8 cellular contexts compared by ENCODE assay signal in the genomic region with DNA sequence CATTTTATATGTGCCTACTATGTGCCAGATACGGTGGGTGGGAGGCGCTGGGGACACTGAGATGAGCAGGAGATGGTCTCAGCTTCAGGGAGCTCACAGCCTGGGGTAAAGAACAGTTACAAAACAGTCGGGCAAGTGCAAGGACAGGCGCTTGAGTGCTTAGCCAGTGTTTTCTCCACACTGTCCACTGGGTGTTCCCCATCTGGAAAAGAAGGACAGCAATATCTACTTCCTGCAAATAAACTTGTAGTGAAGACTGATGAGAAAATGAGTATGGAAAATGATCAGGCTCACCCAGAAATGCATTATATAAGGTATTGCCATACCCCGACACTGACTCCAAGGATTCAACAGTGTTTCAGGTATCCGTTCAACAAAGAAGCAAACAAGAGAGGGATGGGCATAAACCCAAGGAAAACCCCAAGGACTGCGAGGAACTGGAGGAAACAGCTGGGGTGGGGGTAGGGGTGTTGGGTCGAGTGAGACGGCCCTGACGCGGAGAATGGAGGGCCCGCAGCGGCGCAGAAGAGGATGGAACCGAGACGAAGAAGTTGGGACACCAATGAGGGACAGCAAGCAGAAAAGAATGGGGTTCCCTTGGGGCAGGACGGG. TPM values are rescaled to one million over a fixed set of nuclear protein-coding genes. Genes with fewer than 3 reads are reported as not detected.
DNase-seq lines count a peak whose midpoint lies in the region; ATAC-seq, FAIRE-seq and TF ChIP-seq lines count a peak whose summit lies in the region.

No MANE protein-coding gene starts in this region.

- BruUV-seq in endothelial cell of umbilical vein (replicated peaks; lab: Mats Ljungman, UMichigan), result TSS peak; percentile 14

- no peaks in the 10 kb centered on the region for H3K9me1 ChIP-seq in endothelial cell of umbilical vein (replicated peaks; ENCODE audit: control insufficient read depth, extremely low read depth, insufficient read depth, low read length)

- peaks cover 7% of the 10 kb centered on the region for H3K79me2 ChIP-seq in endothelial cell of umbilical vein (ENCODE audit: control insufficient read depth, insufficient read depth, low read length)

- CTCF ChIA-PET in RWPE1 (lab: Yijun Ruan, JAX), result interaction anchor here (0.6 kb wide), 2 partner anchors 11 to 245 kb away, joined by 3 read pairs; no protein-coding TSS in a partner anchor
- CTCF ChIA-PET in endothelial cell of umbilical vein (lab: Charles Lee), result interaction anchor here (0.6 kb wide), 1 partner anchor 118 kb away, joined by 3 read pairs; no protein-coding TSS in a partner anchor

- FAIRE-seq in endothelial cell of umbilical vein (lab: Jason Lieb, UNC), result peak; percentile 79

- ATAC-seq in mucosa of descending colon (peak; percentile 64), GM18858 (IDR thresholded peaks at IDR 0.05; ENCODE audit: unreplicated experiment) (no peak), HG02884 (IDR thresholded peaks at IDR 0.05; ENCODE audit: unreplicated experiment) (no peak)

- H3K4me1 ChIP-seq in endothelial cell of umbilical vein (ENCODE audit: control insufficient read depth, extremely low read depth, insufficient read depth, low read length) (no peaks in the 10 kb centered on the region), mucosa of descending colon (ENCODE audit: low read depth) (no peaks in the 10 kb centered on the region), vagina (peaks cover 35% of the 10 kb centered on the region)

- peaks cover 6 to 7% of the 10 kb centered on the region in 2 experiments for H3K27me3 ChIP-seq in endothelial cell of umbilical vein (ENCODE audit: control insufficient read depth in 2 of 2, insufficient read depth in 2 of 2, low read length in 2 of 2)
- no peaks in the 10 kb centered on the region for H3K27me3 ChIP-seq in vagina

- peak overlapping the region; percentile 14 for H2AFZ ChIP-seq in endothelial cell of umbilical vein (ENCODE audit: low read depth, low read length)

- POLR2A ChIA-PET in RWPE1 (lab: Yijun Ruan, JAX; ENCODE audit: low non-redundant PET), result no interaction called here
- POLR2A ChIA-PET in endothelial cell of umbilical vein (lab: Charles Lee), result no interaction called here

- dilution Hi-C loops in endothelial cell of umbilical vein (cut with MboI; ENCODE audit: extremely low pct_ligation_motif_present, low sequenced_read_pairs), result no loop called here

- TF ChIP-seq CTCF in GM12864 (IDR thresholded peaks at IDR 0.05; ENCODE audit: low read depth, low read length, missing control alignments) (no peak), RWPE1 (conservative IDR thresholded peaks at IDR 0.05; ENCODE audit: low read depth) (no peak; the same call in 1 of the 2 replicates), endothelial cell of umbilical vein (IDR thresholded peaks at IDR 0.05; ENCODE audit: extremely low read depth in 1 of 2, insufficient read depth in 1 of 2, low read depth in 1 of 2, low read length in 2 of 2) (peak in 1 of 2 donors; percentile 7), mucosa of descending colon (IDR thresholded peaks at IDR 0.05) (no peak), vagina (IDR thresholded peaks at IDR 0.05) (no peak)

- H4K20me1 ChIP-seq in endothelial cell of umbilical vein (replicated peaks; ENCODE audit: control insufficient read depth, extremely low read depth, insufficient read depth, low read length), result no peaks in the 10 kb centered on the region

- H3K36me3 ChIP-seq in endothelial cell of umbilical vein (ENCODE audit: control insufficient read depth in 2 of 2, extremely low read depth in 1 of 2, insufficient read depth in 2 of 2, low read length in 2 of 2) (no peaks in the 10 kb centered on the region), mucosa of descending colon (ENCODE audit: low read depth) (no peaks in the 10 kb centered on the region), vagina (no peaks in the 10 kb centered on the region)

- TF ChIP-seq POLR2A in endothelial cell of umbilical vein (IDR thresholded peaks at IDR 0.05; ENCODE audit: low read depth, low read length) (no peak), vagina (IDR thresholded peaks at IDR 0.05) (no peak)

- H3K9me3 ChIP-seq in endothelial cell of umbilical vein (replicated peaks; ENCODE audit: control insufficient read depth, insufficient read depth, low read length) (no peaks in the 10 kb centered on the region), mucosa of descending colon (no peaks in the 10 kb centered on the region), vagina (no peaks in the 10 kb centered on the region)

- DNase-seq in A172 (ENCODE audit: low spot score), result peak; percentile 39
- no peak for DNase-seq in GM12864 (ENCODE audit: low read depth)
- peak; percentile 5 for DNase-seq in RWPE1 (ENCODE audit: low spot score)
- DNase-seq in endothelial cell of umbilical vein (ENCODE audit: low read depth, low spot score), result peak; percentile 58
- peak in 1 of 3 donors; percentile 15 for DNase-seq in mucosa of descending colon
- DNase-seq in vagina (ENCODE audit: extremely low spot score in 2 of 2), result no peak

- H3K4me3 ChIP-seq in GM12864 (ENCODE audit: low read depth, low read length) (peak overlapping the region; percentile 80), endothelial cell of umbilical vein (replicated peaks in 1 of 3; ENCODE audit: insufficient read depth in 1 of 3, low read depth in 1 of 3, low read length in 3 of 3) (peak overlapping the region; percentile 13 to 78 (median 61)), mucosa of descending colon (peak overlapping the region; percentile 40), vagina (peak overlapping the region; percentile 62 to 64)

- H3K4me2 ChIP-seq in endothelial cell of umbilical vein (ENCODE audit: insufficient read depth, low read length), result peak overlapping the region; percentile 85

- peak overlapping the region; percentile 65 for H3K27ac ChIP-seq in RWPE1
- H3K27ac ChIP-seq in endothelial cell of umbilical vein (ENCODE audit: insufficient read depth, low read depth, low read length), result no peak overlapping the region
- peak overlapping the region; percentile 73 for H3K27ac ChIP-seq in vagina

- intact Hi-C loops in endothelial cell of umbilical vein (cut with micrococcal nuclease) (no loop called here), mucosa of descending colon (cut with DNase I, micrococcal nuclease) (no loop called here), vagina (cut with DNase I) (no loop called here)

- H3K9ac ChIP-seq in endothelial cell of umbilical vein (replicated peaks; ENCODE audit: extremely low read depth, insufficient read depth, low read length), result peak overlapping the region; percentile 45

TF ChIP-seq in endothelial cell of umbilical vein, 7 proteins besides CTCF, POLR2A, EP300 and RAD21:
- no peak for TF ChIP-seq EZH2 (IDR thresholded peaks at IDR 0.05; ENCODE audit: borderline replicate concordance, low read depth, low read length, severe bottlenecking)

RNA-seq across cellular contexts. Expression of gene TMEM185A, which starts 0.8 kb away (rescaled TPM):
- total RNA-seq in A172 (2014; rRNA removed; shearing (Covaris generic)), result 26.5 and 27.9 TPM in 2 replicates
- total RNA-seq in endothelial cell of umbilical vein (16.9 and 18.0 TPM in 2 replicates), mucosa of descending colon (10 to 100 TPM; 14.1 to 26.3 (median 20.4) TPM), vagina (15.5 TPM)
- 29.4 and 29.7 TPM in 2 replicates for polyA plus RNA-seq in endothelial cell of umbilical vein
- polyA plus RNA-seq in endothelial cell of umbilical vein (2011; cell fraction: cytosol; rRNA removed), result 17.5 and 18.9 TPM in 2 replicates
- polyA plus RNA-seq in endothelial cell of umbilical vein (2011; cell fraction: nucleus; rRNA removed), result 18.1 and 19.3 TPM in 2 replicates
- 15.0 and 17.0 TPM in 2 replicates for polyA plus RNA-seq in endothelial cell of umbilical vein (2012)
- 61.3 and 96.9 TPM in 2 replicates for polyA minus RNA-seq in endothelial cell of umbilical vein
- polyA minus RNA-seq in endothelial cell of umbilical vein (2011; cell fraction: cytosol; rRNA and poly(A)+ RNA removed), result 20.5 TPM
- 12.9 and 15.6 TPM in 2 replicates for polyA minus RNA-seq in endothelial cell of umbilical vein (2011; cell fraction: nucleus; rRNA and poly(A)+ RNA removed)

RNA-seq across cellular contexts. Expression of gene HSFX2, which starts 35.7 kb away (rescaled TPM):
- not detected in 2 replicates for total RNA-seq in A172 (2014; rRNA removed; shearing (Covaris generic))
- total RNA-seq in endothelial cell of umbilical vein, result 0.55 TPM in 1 of 2 replicates, not detected in the other
- 0.11 and 0.86 TPM in 2 replicates for polyA plus RNA-seq in endothelial cell of umbilical vein
- 0.39 TPM in 1 of 2 replicates, not detected in the other for polyA plus RNA-seq in endothelial cell of umbilical vein (2011; cell fraction: cytosol; rRNA removed)
- polyA plus RNA-seq in endothelial cell of umbilical vein (2011; cell fraction: nucleus; rRNA removed), result 0.74 TPM in 1 of 2 replicates, not detected in the other
- polyA plus RNA-seq in endothelial cell of umbilical vein (2012), result not detected in 2 replicates
- polyA minus RNA-seq in endothelial cell of umbilical vein, result not detected in 2 replicates
- polyA minus RNA-seq in endothelial cell of umbilical vein (2011; cell fraction: cytosol; rRNA and poly(A)+ RNA removed), result not detected
- polyA minus RNA-seq in endothelial cell of umbilical vein (2011; cell fraction: nucleus; rRNA and poly(A)+ RNA removed), result not detected in 2 replicates
- 1 to 10 TPM in 1 of 3 donors, under 1 TPM in 1, not detected in 1; 0.36 to 1.1 TPM for total RNA-seq in mucosa of descending colon
- total RNA-seq in vagina, result not detected

RNA-seq across cellular contexts. Expression of gene MAGEA9B, which starts 43.5 kb away (rescaled TPM):
- not detected in 2 replicates for total RNA-seq in A172 (2014; rRNA removed; shearing (Covaris generic))
- not detected in 2 replicates for total RNA-seq in endothelial cell of umbilical vein
- polyA plus RNA-seq in endothelial cell of umbilical vein, result not detected in 2 replicates
- polyA plus RNA-seq in endothelial cell of umbilical vein (2011; cell fraction: cytosol; rRNA removed), result not detected in 2 replicates
- not detected in 2 replicates for polyA plus RNA-seq in endothelial cell of umbilical vein (2011; cell fraction: nucleus; rRNA removed)
- not detected in 2 replicates for polyA plus RNA-seq in endothelial cell of umbilical vein (2012)
- 0.30 TPM in 1 of 2 replicates, not detected in the other for polyA minus RNA-seq in endothelial cell of umbilical vein
- not detected for polyA minus RNA-seq in endothelial cell of umbilical vein (2011; cell fraction: cytosol; rRNA and poly(A)+ RNA removed)
- not detected in 2 replicates for polyA minus RNA-seq in endothelial cell of umbilical vein (2011; cell fraction: nucleus; rRNA and poly(A)+ RNA removed)
- not detected for total RNA-seq in mucosa of descending colon
- not detected for total RNA-seq in vagina

Comparison
In these comparisons a context has a peak if more than half of its experiments do, and no peak if none do; other contexts are left out.
1. DNase-seq: peak in A172 (single experiment), RWPE1 (single experiment) and endothelial cell of umbilical vein (single experiment); none in GM12864 (single experiment) and vagina (0 of 2).
2. Peak in every context shown above with its lines, with median percentiles within 50 percentile points of each other: H3K4me3 ChIP-seq.